Comparison of ENCODE assay signal across 31 cellular contexts in the genomic region with DNA sequence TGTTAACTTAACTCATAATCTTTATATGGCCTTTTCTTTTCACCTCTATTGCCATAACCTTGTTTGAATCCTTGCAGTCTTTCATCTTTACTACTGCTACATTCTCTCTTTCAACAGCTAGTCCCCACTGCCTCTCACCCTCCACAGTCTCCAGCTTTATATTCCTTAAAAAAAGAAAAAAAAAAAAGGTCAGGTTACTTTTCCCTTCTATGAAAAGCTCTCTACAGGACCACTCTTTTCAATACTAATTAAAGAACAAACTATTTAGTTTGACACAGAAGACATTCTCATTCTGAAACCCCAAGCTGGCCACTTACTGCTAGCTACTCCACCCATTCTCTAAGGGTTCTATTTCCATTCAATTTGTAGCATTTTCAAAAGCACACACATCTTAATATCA. TPM values are rescaled to one million over a fixed set of nuclear protein-coding genes. Genes with fewer than 3 reads are reported as not detected.
"Had no signal": no experiment of that assay in that cellular context is flagged by ENCODE, and none has a peak within 500 bp of the region (broad histone marks: within the 10 kb centered on the region; RNA-seq: fewer than 3 reads in every experiment).

No MANE protein-coding gene starts in this region.

- H3K27me3 ChIP-seq: adrenal gland, body of pancreas, breast epithelium, SJCRH30 had no signal

- H3K9me3 ChIP-seq: adrenal gland, body of pancreas, breast epithelium, SJCRH30 had no signal

- H3K36me3 Mint-ChIP-seq: activated naive CD4-positive, alpha-beta T cell treated with anti-CD3 and anti-CD28 coated beads, Interleukin-2, amount 50 U/mL, for 72 hours had no signal

- H3K4me1 ChIP-seq: adrenal gland, body of pancreas, breast epithelium had no signal

- H3K4me1 Mint-ChIP-seq: activated CD4-positive, alpha-beta T cell treated with anti-CD3 and anti-CD28 coated beads for 36 hours; activated CD4-positive, alpha-beta T cell treated with anti-CD3 and anti-CD28 coated beads, Interleukin-2, amount 10 ng/mL, durations not matched to agents 7 days and 5 days had no signal

- H3K4me3 Mint-ChIP-seq: activated CD4-positive, alpha-beta T cell treated with anti-CD3 and anti-CD28 coated beads for 36 hours; activated CD4-positive, alpha-beta T cell treated with anti-CD3 and anti-CD28 coated beads, Interleukin-2, amount 10 ng/mL, durations not matched to agents 7 days and 5 days; activated CD8-positive, alpha-beta T cell treated with anti-CD3 and anti-CD28 coated beads, Interleukin-2, amount 10 ng/mL, durations not matched to agents 7 days and 5 days; activated naive CD4-positive, alpha-beta T cell treated with anti-CD3 and anti-CD28 coated beads for 36 hours; activated T-cell treated with anti-CD3 and anti-CD28 coated beads, Interleukin-2, amount 50 U/mL, for 4 hours; activated T-helper 1 cell treated with anti-CD3 and anti-CD28 coated beads, Interleukin-12 subunit alpha, Interleukin-12 subunit beta, Interleukin-2, Interleukin-4 antibody, amounts not matched to agents 30 ng/mL and 10 ng/mL and 1 ng/mL, durations not matched to agents 14 hours and 24 hours and 36 hours had no signal

- H3K4me3 ChIP-seq: adrenal gland, body of pancreas, breast epithelium, K562, SJCRH30, SK-N-MC had no signal

- ATAC-seq: activated CD4-positive, alpha-beta T cell treated with anti-CD3 and anti-CD28 coated beads for 36 hours; activated CD4-positive, CD25-positive, alpha-beta regulatory T cell treated with anti-CD3 and anti-CD28 coated beads, Interleukin-2, amount 50 U/mL, for 24 hours; activated CD8-positive, alpha-beta T cell treated with anti-CD3 and anti-CD28 coated beads, Interleukin-2, amount 10 ng/mL, durations not matched to agents 7 days and 5 days; activated naive CD4-positive, alpha-beta T cell treated with anti-CD3 and anti-CD28 coated beads, Interleukin-2, amount 50 U/mL, for 72 hours; activated T-cell treated with anti-CD3 and anti-CD28 coated beads, Interleukin-2, amount 50 U/mL, for 4 hours; body of pancreas; K562; Panc1 had no signal

- H3K36me3 ChIP-seq: adrenal gland, breast epithelium, SJCRH30, WERI-Rb-1 had no signal

- H3K27ac ChIP-seq: adrenal gland, body of pancreas, breast epithelium, SJCRH30, SK-N-MC, WERI-Rb-1 had no signal

- DNase-seq: activated CD4-positive, alpha-beta T cell treated with anti-CD3 and anti-CD28 coated beads for 36 hours; activated CD4-positive, alpha-beta T cell treated with anti-CD3 and anti-CD28 coated beads, Interleukin-2, amount 10 ng/mL, durations not matched to agents 7 days and 5 days; activated CD4-positive, alpha-beta T cell treated with anti-CD3 and anti-CD28 coated beads, Interleukin-2, amount 50 U/mL, for 48 hours; activated CD8-positive, alpha-beta T cell treated with anti-CD3 and anti-CD28 coated beads, Interleukin-2, amount 10 ng/mL, durations not matched to agents 7 days and 5 days; activated gamma-delta T cell treated with Interleukin-2 at 50 U/mL for 16 hours; activated naive CD4-positive, alpha-beta T cell treated with anti-CD3 and anti-CD28 coated beads for 36 hours; activated T-cell treated with anti-CD3 and anti-CD28 coated beads, Interleukin-2, amount 50 U/mL, for 4 hours; adrenal gland; body of pancreas; NCI-H1105; NCI-H1417 treated with DMSO at 0.1 percent for 48 hours; NCI-H1930; NCI-H2171 treated with DMSO at 0.1 percent for 48 hours; NCI-H2227 treated with DMSO at 0.1 percent for 48 hours; NCI-H446 treated with DMSO at 0.1 percent for 48 hours; NCI-H524; SHP77; SJCRH30; T1000; WERI-Rb-1 had no signal

- H3K9me3 Mint-ChIP-seq: activated CD4-positive, alpha-beta T cell treated with anti-CD3 and anti-CD28 coated beads, Interleukin-2, amount 10 ng/mL, durations not matched to agents 7 days and 5 days; activated T-helper 1 cell treated with anti-CD3 and anti-CD28 coated beads, Interleukin-12 subunit alpha, Interleukin-12 subunit beta, Interleukin-2, Interleukin-4 antibody, amounts not matched to agents 30 ng/mL and 10 ng/mL and 1 ng/mL, durations not matched to agents 14 hours and 24 hours and 36 hours had no signal

- H3K27ac Mint-ChIP-seq: activated CD4-positive, alpha-beta T cell treated with anti-CD3 and anti-CD28 coated beads for 36 hours; activated CD4-positive, alpha-beta T cell treated with anti-CD3 and anti-CD28 coated beads, Interleukin-2, amount 10 ng/mL, durations not matched to agents 7 days and 5 days; activated CD8-positive, alpha-beta T cell treated with anti-CD3 and anti-CD28 coated beads, Interleukin-2, amount 10 ng/mL, durations not matched to agents 7 days and 5 days; activated naive CD4-positive, alpha-beta T cell treated with anti-CD3 and anti-CD28 coated beads for 36 hours; activated naive CD4-positive, alpha-beta T cell treated with anti-CD3 and anti-CD28 coated beads, Interleukin-2, amount 50 U/mL, for 72 hours; activated T-helper 1 cell treated with anti-CD3 and anti-CD28 coated beads, Interleukin-12 subunit alpha, Interleukin-12 subunit beta, Interleukin-2, Interleukin-4 antibody, amounts not matched to agents 30 ng/mL and 10 ng/mL and 1 ng/mL, durations not matched to agents 14 hours and 24 hours and 36 hours had no signal

- H3K27me3 Mint-ChIP-seq: activated CD4-positive, alpha-beta T cell treated with anti-CD3 and anti-CD28 coated beads for 36 hours; activated CD4-positive, alpha-beta T cell treated with anti-CD3 and anti-CD28 coated beads, Interleukin-2, amount 10 ng/mL, durations not matched to agents 7 days and 5 days had no signal

RNA-seq across cellular contexts. Expression of gene CADM2, which starts 25.6 kb away (rescaled TPM):
- total RNA-seq: activated CD4-positive, alpha-beta T cell treated with anti-CD3 and anti-CD28 coated beads, Interleukin-2, amount 10 ng/mL, durations not matched to agents 7 days and 5 days; activated naive CD4-positive, alpha-beta T cell treated with anti-CD3 and anti-CD28 coated beads for 36 hours; activated naive CD4-positive, alpha-beta T cell treated with anti-CD3 and anti-CD28 coated beads, Interleukin-2, amount 50 U/mL, for 72 hours; activated T-cell treated with anti-CD3 and anti-CD28 coated beads, Interleukin-2, amount 50 U/mL, for 4 hours; activated T-helper 1 cell treated with anti-CD3 and anti-CD28 coated beads, Interleukin-12 subunit alpha, Interleukin-12 subunit beta, Interleukin-2, Interleukin-4 antibody, amounts not matched to agents 30 ng/mL and 10 ng/mL and 1 ng/mL, durations not matched to agents 14 hours and 24 hours and 36 hours; MCF 10A; RPMI7951; T-helper 1 cell treated with Interleukin-12 subunit alpha and Interleukin-12 subunit beta and Interleukin-4 antibody, amounts not matched to agents 30 ng/mL and 1 ng/mL, for 36 hours; T-helper 2 cell treated with Interferon-gamma antibody and Interleukin-4, amounts not matched to agents 100 ng/mL and 5 ng/mL, for 36 hours had no signal
